18 cellular contexts compared by ENCODE assay signal in genomic region chr5:122112733-122113558, GRCh38. TPM values are rescaled to one million over a fixed set of nuclear protein-coding genes. Genes with fewer than 3 reads are reported as not detected.
"Had no signal": no experiment of that assay in that cellular context is flagged by ENCODE, and none has a peak within 500 bp of the region (broad histone marks: within the 10 kb centered on the region; RNA-seq: fewer than 3 reads in every experiment).

No MANE protein-coding gene starts in this region.

- H3K36me3 Mint-ChIP-seq: activated naive CD4-positive, alpha-beta T cell treated with anti-CD3 and anti-CD28 coated beads, Interleukin-2, amount 50 U/mL, for 72 hours had no signal

- ATAC-seq: activated naive CD4-positive, alpha-beta T cell treated with anti-CD3 and anti-CD28 coated beads, Interleukin-2, amount 50 U/mL, for 72 hours; left lung had no signal

- H3K36me3 ChIP-seq: left lung, thyroid gland had no signal

- DNase-seq: activated CD4-positive, alpha-beta T cell treated with anti-CD3 and anti-CD28 coated beads, Interleukin-2, amount 50 U/mL, for 48 hours; activated gamma-delta T cell treated with Interleukin-2 at 50 U/mL for 16 hours; effector memory CD4-positive, alpha-beta T cell; foreskin fibroblast; hypothalamus; left lung; stimulated activated CD4-positive, alpha-beta T cell treated with anti-CD3 and anti-CD28 coated beads, Interleukin-12 subunit alpha, Interleukin-12 subunit beta, amount 100 ng/mL, for 4 hours; stimulated activated CD4-positive, alpha-beta T cell treated with anti-CD3 and anti-CD28 coated beads, Interleukin-1b, Interleukin-23, amount 100 ng/mL, for 48 hours; stimulated activated CD8-positive, alpha-beta memory T cell treated with anti-CD3 and anti-CD28 coated beads, Interleukin-4, amount 100 ng/mL, for 48 hours; stimulated activated naive CD4-positive, alpha-beta T cell; T1000; thyroid gland had no signal

- H3K27me3 ChIP-seq: left lung, thyroid gland had no signal

- H3K9me3 Mint-ChIP-seq: activated naive CD4-positive, alpha-beta T cell treated with anti-CD3 and anti-CD28 coated beads, Interleukin-2, amount 50 U/mL, for 72 hours; activated T-helper 1 cell treated with anti-CD3 and anti-CD28 coated beads, Interleukin-12 subunit alpha, Interleukin-12 subunit beta, Interleukin-2, Interleukin-4 antibody, amounts not matched to agents 30 ng/mL and 10 ng/mL and 1 ng/mL, durations not matched to agents 14 hours and 24 hours and 36 hours; dendritic cell treated with granulocyte-macrophage colony-stimulating factor and Interleukin-4, amounts not matched to agents 40 ng/mL and 50 ng/mL, for 4 days had no signal

- H3K27ac Mint-ChIP-seq: activated naive CD4-positive, alpha-beta T cell treated with anti-CD3 and anti-CD28 coated beads, Interleukin-2, amount 50 U/mL, for 72 hours; activated T-helper 1 cell treated with anti-CD3 and anti-CD28 coated beads, Interleukin-12 subunit alpha, Interleukin-12 subunit beta, Interleukin-2, Interleukin-4 antibody, amounts not matched to agents 30 ng/mL and 10 ng/mL and 1 ng/mL, durations not matched to agents 14 hours and 24 hours and 36 hours; dendritic cell treated with granulocyte-macrophage colony-stimulating factor and Interleukin-4, amounts not matched to agents 40 ng/mL and 50 ng/mL, for 4 days; progenitor cell of endocrine pancreas had no signal

- H3K4me1 ChIP-seq: left lung had no signal

- H3K27ac ChIP-seq: left lung had no signal

- H3K4me3 Mint-ChIP-seq: activated T-helper 1 cell treated with anti-CD3 and anti-CD28 coated beads, Interleukin-12 subunit alpha, Interleukin-12 subunit beta, Interleukin-2, Interleukin-4 antibody, amounts not matched to agents 30 ng/mL and 10 ng/mL and 1 ng/mL, durations not matched to agents 14 hours and 24 hours and 36 hours; dendritic cell treated with granulocyte-macrophage colony-stimulating factor and Interleukin-4, amounts not matched to agents 40 ng/mL and 50 ng/mL, for 4 days had no signal

- H3K4me3 ChIP-seq: left lung, thyroid gland had no signal

- H3K27me3 Mint-ChIP-seq: dendritic cell treated with granulocyte-macrophage colony-stimulating factor and Interleukin-4, amounts not matched to agents 40 ng/mL and 50 ng/mL, for 4 days; progenitor cell of endocrine pancreas had no signal

- H3K9me3 ChIP-seq: left lung, thyroid gland had no signal

RNA-seq across cellular contexts. Expression of gene ZNF474, which starts 16.4 kb away (rescaled TPM):
- total RNA-seq: activated T-helper 1 cell treated with anti-CD3 and anti-CD28 coated beads, Interleukin-12 subunit alpha, Interleukin-12 subunit beta, Interleukin-2, Interleukin-4 antibody, amounts not matched to agents 30 ng/mL and 10 ng/mL and 1 ng/mL, durations not matched to agents 14 hours and 24 hours and 36 hours; lung microvascular endothelial cell had no signal
- polyA plus RNA-seq: neural cell had no signal

RNA-seq across cellular contexts. Expression of gene LOX, which starts 34.9 kb away (rescaled TPM):
- total RNA-seq: activated T-helper 1 cell treated with anti-CD3 and anti-CD28 coated beads, Interleukin-12 subunit alpha, Interleukin-12 subunit beta, Interleukin-2, Interleukin-4 antibody, amounts not matched to agents 30 ng/mL and 10 ng/mL and 1 ng/mL, durations not matched to agents 14 hours and 24 hours and 36 hours had no signal
